In genomic region chr10:110210663-110211454, GRCh38 we compare ENCODE assay signal across 1 cellular context.
TF ChIP-seq lines count a peak whose summit lies in the region.

No MANE protein-coding gene starts in this region.

TF ChIP-seq in IMR-90, 13 proteins besides CTCF, POLR2A, EP300 and RAD21 (continued from another document):
- TF ChIP-seq ELK1 (IDR thresholded peaks at IDR 0.05; ENCODE audit: borderline replicate concordance, low read depth, low read length): no peak
- TF ChIP-seq NFE2L2 (IDR thresholded peaks at IDR 0.05; ENCODE audit: low read depth, low read length): no peak
